27 cellular contexts compared by ENCODE assay signal in genomic region chr4:100244347-100244746, GRCh38. TPM values are rescaled to one million over a fixed set of nuclear protein-coding genes. Genes with fewer than 3 reads are reported as not detected.
"Had no signal": no experiment of that assay in that cellular context is flagged by ENCODE, and none has a peak within 500 bp of the region (broad histone marks: within the 10 kb centered on the region; RNA-seq: fewer than 3 reads in every experiment).

No MANE protein-coding gene starts in this region.

- ATAC-seq: naive thymus-derived CD4-positive, alpha-beta T cell; pancreas; right cardiac atrium; right lobe of liver; stimulated activated memory B cell treated with anti-CD40 and anti-IgM and Interleukin-4, amounts not matched to agents 10 μg/mL and 1 μg/mL and 100 μg/mL, for 72 hours; stimulated activated naive CD8-positive, alpha-beta T cell treated with anti-CD3 and anti-CD28 coated beads, Interleukin-15, amount 100 ng/mL, for 72 hours; stimulated activated naive CD8-positive, alpha-beta T cell treated with anti-CD3 and anti-CD28 coated beads, Interleukin-15, Interleukin-2, amounts not matched to agents 100 U/mL and 50 U/mL, for 24 hours; upper lobe of right lung had no signal

- H3K27ac ChIP-seq: neutrophil, pancreas, prostate gland, right lobe of liver, sigmoid colon, suprapubic skin, testis, tibial artery, transverse colon, upper lobe of right lung, vagina had no signal

- H3K36me3 Mint-ChIP-seq: naive thymus-derived CD4-positive, alpha-beta T cell; stimulated activated memory B cell treated with anti-CD40 and anti-IgM and Interleukin-4, amounts not matched to agents 10 μg/mL and 1 μg/mL and 100 μg/mL, for 72 hours had no signal

- H3K27ac Mint-ChIP-seq: nephron; stimulated activated memory B cell treated with anti-CD40 and anti-IgM and Interleukin-4, amounts not matched to agents 10 μg/mL and 1 μg/mL and 100 μg/mL, for 72 hours; stimulated activated naive CD8-positive, alpha-beta T cell treated with anti-CD3 and anti-CD28 coated beads, Interleukin-15, amount 100 ng/mL, for 72 hours had no signal

- H3K9me3 ChIP-seq: neutrophil, pancreas, prostate gland, right lobe of liver, sigmoid colon, suprapubic skin, testis, tibial artery, transverse colon, upper lobe of right lung, vagina had no signal

- H3K9me3 Mint-ChIP-seq: stimulated activated memory B cell treated with anti-CD40 and anti-IgM and Interleukin-4, amounts not matched to agents 10 μg/mL and 1 μg/mL and 100 μg/mL, for 72 hours; stimulated activated naive CD8-positive, alpha-beta T cell treated with anti-CD3 and anti-CD28 coated beads, Interleukin-15, amount 100 ng/mL, for 72 hours had no signal

- H3K4me3 ChIP-seq: pancreas, prostate gland, right lobe of liver, sigmoid colon, suprapubic skin, testis, tibial artery, transverse colon, upper lobe of right lung, vagina had no signal

- H3K36me3 ChIP-seq: neutrophil, pancreas, prostate gland, right lobe of liver, sigmoid colon, suprapubic skin, tibial artery, transverse colon, upper lobe of right lung, vagina had no signal

- H3K4me1 ChIP-seq: pancreas, prostate gland, right lobe of liver, sigmoid colon, suprapubic skin, testis, tibial artery, transverse colon, upper lobe of right lung, vagina had no signal

- H3K4me1 Mint-ChIP-seq: nephron had no signal

- DNase-seq: naive thymus-derived CD4-positive, alpha-beta T cell; nucleus accumbens; pancreas; retina; right lobe of liver; sigmoid colon; small intestine; stimulated activated CD4-positive, alpha-beta T cell treated with anti-CD3 and anti-CD28 coated beads, Interleukin-15, amount 100 ng/mL, for 24 hours; stimulated activated CD4-positive, alpha-beta T cell treated with anti-CD3 and anti-CD28 coated beads, Interleukin-2, amount 100 ng/mL, for 24 hours; stimulated activated CD4-positive, alpha-beta T cell treated with anti-CD3 and anti-CD28 coated beads, Interleukin-2, amount 100 ng/mL, for 48 hours; stimulated activated CD4-positive, alpha-beta T cell treated with anti-CD3 and anti-CD28 coated beads, Interleukin-4, amount 100 ng/mL, for 24 hours; stimulated activated naive CD4-positive, alpha-beta T cell; stimulated activated naive CD8-positive, alpha-beta T cell treated with anti-CD3 and anti-CD28 coated beads, Interleukin-15, amount 100 ng/mL, for 72 hours; stimulated activated naive CD8-positive, alpha-beta T cell treated with anti-CD3 and anti-CD28 coated beads, Interleukin-15, Interleukin-2, amounts not matched to agents 100 U/mL and 50 U/mL, for 24 hours; substantia nigra; testis; tibial artery; transverse colon; upper lobe of right lung had no signal

- H3K27me3 ChIP-seq: neutrophil, pancreas, right lobe of liver, sigmoid colon, suprapubic skin, testis, tibial artery, transverse colon, upper lobe of right lung, vagina had no signal

- H3K4me3 Mint-ChIP-seq: naive thymus-derived CD4-positive, alpha-beta T cell; nephron; stimulated activated memory B cell treated with anti-CD40 and anti-IgM and Interleukin-4, amounts not matched to agents 10 μg/mL and 1 μg/mL and 100 μg/mL, for 72 hours; stimulated activated naive CD8-positive, alpha-beta T cell treated with anti-CD3 and anti-CD28 coated beads, Interleukin-15, amount 100 ng/mL, for 72 hours had no signal

RNA-seq across cellular contexts. Expression of gene DDIT4L, which starts 54.1 kb away (rescaled TPM):
- polyA plus RNA-seq: naive thymus-derived CD4-positive, alpha-beta T cell; neural cell had no signal
